8 cellular contexts compared by ENCODE assay signal in the genomic region with DNA sequence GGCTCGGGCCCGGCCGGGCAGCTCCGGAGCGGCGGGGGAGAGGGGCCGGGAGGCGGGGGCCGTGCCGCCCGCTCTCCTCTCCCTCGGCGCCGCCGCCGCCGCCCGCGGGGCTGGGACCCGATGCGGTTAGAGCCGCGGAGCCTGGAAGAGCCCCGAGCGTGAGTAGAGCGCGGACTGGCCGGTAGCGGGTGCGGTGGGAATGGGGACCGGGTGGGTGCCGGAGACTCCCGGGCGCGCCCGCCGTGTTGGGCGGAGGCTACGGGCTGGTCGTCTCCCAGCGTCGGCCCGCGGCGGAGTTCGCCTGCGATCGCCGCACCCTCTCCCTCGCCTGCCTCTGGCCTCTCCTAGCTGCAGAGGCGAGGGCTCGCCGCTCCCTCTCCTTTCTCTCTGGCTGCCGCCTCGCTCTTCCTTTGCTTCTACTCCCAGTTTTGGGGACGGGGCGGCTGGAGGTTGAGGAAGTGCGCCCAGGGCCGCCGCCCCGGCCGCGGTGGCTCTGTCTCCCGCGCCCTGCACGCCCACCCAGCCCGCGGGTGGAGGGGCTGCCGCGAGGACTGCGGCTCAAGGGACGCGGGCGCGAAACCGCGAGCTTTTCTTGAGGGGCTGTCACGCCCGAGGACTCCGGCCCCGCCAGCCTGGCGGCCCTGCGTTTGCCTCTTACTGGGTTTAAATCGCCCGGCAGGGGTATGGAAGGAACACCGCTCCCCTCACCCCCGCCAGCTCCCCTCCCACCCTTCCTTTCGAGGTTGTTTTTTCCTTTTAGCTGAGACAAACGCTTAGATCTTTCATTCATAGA. TPM values are rescaled to one million over a fixed set of nuclear protein-coding genes. Genes with fewer than 3 reads are reported as not detected.
A peak's percentile ranks its signal among the peaks of the same experiment; 100 is the strongest.
DNase-seq lines count a peak whose midpoint lies in the region; ATAC-seq and TF ChIP-seq lines count a peak whose summit lies in the region.

No MANE protein-coding gene starts in this region.

- ATAC-seq in GM18870 (IDR thresholded peaks at IDR 0.05; ENCODE audit: unreplicated experiment) (peak; percentile 19), HG03103 (IDR thresholded peaks at IDR 0.05; ENCODE audit: low read depth, unreplicated experiment) (peak; percentile 18)

- H3K9ac ChIP-seq in muscle layer of colon (ENCODE audit: low read length) = peak overlapping the region; percentile 75

- CTCF ChIA-PET in AG04450 (lab: Charles Lee) = interaction anchor here (0.6 to 5.6 kb wide), 6 partner anchors 15 to 172 kb away, joined by 4 to 33 read pairs (median 8); no protein-coding TSS in a partner anchor

- H3K27ac ChIP-seq in AG04450 (ENCODE audit: low read depth, low read length) (peak overlapping the region; percentile 76), esophagus (ENCODE audit: low read depth in 2 of 2, low read length in 1 of 2) (peak overlapping the region; percentile 99), muscle layer of colon (ENCODE audit: low read depth, low read length) (peak overlapping the region; percentile 99)

- WGBS in esophagus, 2 donors = 0% methylated on average over 45 to 89 of the region's 89 CpGs

- H3K4me3 ChIP-seq in AG04450 (ENCODE audit: low read depth, low read length) = peak overlapping the region; percentile 78
- H3K4me3 ChIP-seq in esophagus (ENCODE audit: low read depth in 1 of 2, low read length in 2 of 2) = peak overlapping the region; percentile 91 to 99
- H3K4me3 ChIP-seq in muscle layer of colon (ENCODE audit: low read depth in 1 of 2, low read length in 2 of 2) = peak overlapping the region; percentile 92 to 95

- H3K27me3 ChIP-seq in AG04450 (ENCODE audit: control insufficient read depth, insufficient read depth, low read length) (no peaks in the 10 kb centered on the region), esophagus (ENCODE audit: control insufficient read depth in 1 of 2, insufficient read depth in 2 of 2, low read length in 2 of 2) (no peaks in the 10 kb centered on the region), muscle layer of colon (ENCODE audit: control insufficient read depth in 1 of 2, insufficient read depth in 2 of 2, low read length in 2 of 2) (no peaks in the 10 kb centered on the region)

- H3K36me3 ChIP-seq in esophagus (ENCODE audit: control insufficient read depth in 2 of 2, insufficient read depth in 2 of 2, low read length in 1 of 2) (no peaks in the 10 kb centered on the region), muscle layer of colon (ENCODE audit: insufficient read depth, low read length) (no peaks in the 10 kb centered on the region)

- no peaks in the 10 kb centered on the region for H3K9me3 ChIP-seq in AG04450 (ENCODE audit: control insufficient read depth, insufficient read depth, low read length)
- no peaks in the 10 kb centered on the region for H3K9me3 ChIP-seq in esophagus (ENCODE audit: control insufficient read depth in 2 of 2, insufficient read depth in 1 of 2, low read depth in 1 of 2, low read length in 1 of 2)
- H3K9me3 ChIP-seq in muscle layer of colon (ENCODE audit: low read length) = no peaks in the 10 kb centered on the region

- no peaks in the 10 kb centered on the region for H3K4me1 ChIP-seq in esophagus (ENCODE audit: control insufficient read depth in 2 of 2, insufficient read depth in 2 of 2, low read length in 1 of 2)
- no peaks in the 10 kb centered on the region for H3K4me1 ChIP-seq in muscle layer of colon (ENCODE audit: insufficient read depth, low read length)

- POLR2A ChIA-PET in AG04450 (lab: Yijun Ruan, JAX) = interaction anchor here (0.6 to 1.8 kb wide), 3 partner anchors 54 to 414 kb away, joined by 4 to 9 read pairs (median 5); partner anchors contain the start of genes ACTL6A and ZMAT3

- DNase-seq in AG04450 (ENCODE audit: low read depth, low spot score) (no peak), NOMO-1 treated with DMSO at 0.1 percent for 48 hours (lab: John Stamatoyannopoulos, UW; ENCODE audit: unreplicated experiment) (peak; percentile 46), activated T-cell treated with anti-CD3 and anti-CD28 coated beads for 48 hours (ENCODE audit: low read depth) (peak; percentile 35)
- peak; percentile 14 for DNase-seq in stimulated activated CD8-positive, alpha-beta memory T cell treated with anti-CD3 and anti-CD28 coated beads, Interleukin-7, amount 100 ng/mL, for 24 hours (ENCODE audit: low read depth)

- TF ChIP-seq CTCF in AG04450 (IDR thresholded peaks at IDR 0.05; ENCODE audit: low read depth, low read length) = no peak

RNA-seq across cellular contexts. Expression of gene PIK3CA, which starts 0.5 kb away (rescaled TPM):
- polyA plus RNA-seq in AG04450 (2011; rRNA removed) (13.9 and 21.4 TPM in 2 replicates), esophagus (1 to 10 TPM; 3.4 to 5.2 TPM)
- 14.9 and 28.4 TPM in 2 replicates for polyA minus RNA-seq in AG04450 (2011; rRNA and poly(A)+ RNA removed)
